ENCODE assay signal across 10 cellular contexts in the genomic region with DNA sequence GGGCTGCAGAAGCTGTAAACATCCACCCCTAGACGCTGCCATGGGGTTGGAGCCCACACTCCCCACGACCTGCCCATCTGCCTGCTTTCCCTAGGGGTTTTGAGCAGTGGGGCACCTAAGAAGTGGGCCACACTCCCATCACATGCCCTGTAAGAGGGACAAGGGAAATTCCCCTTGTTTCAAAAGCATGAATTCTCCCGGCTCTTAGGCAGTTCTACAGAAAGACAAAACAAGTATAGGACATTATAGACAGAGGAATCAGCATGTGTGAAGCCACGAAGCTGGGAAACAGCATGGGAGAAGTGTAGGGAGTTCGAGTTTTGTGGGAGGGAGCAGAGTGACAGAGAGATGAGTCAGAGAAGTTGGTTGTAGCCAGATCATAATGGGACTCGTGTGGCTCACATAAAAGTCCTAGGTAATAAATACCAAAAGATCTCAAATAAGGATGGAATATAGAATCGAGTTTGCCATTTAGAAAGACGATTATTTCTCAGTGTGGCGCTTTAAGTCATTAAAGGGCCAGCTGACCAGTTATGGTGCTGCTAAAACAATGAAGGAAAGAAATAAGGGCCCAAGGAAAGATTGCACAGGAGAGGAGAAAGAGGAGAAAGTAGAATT. TPM values are rescaled to one million over a fixed set of nuclear protein-coding genes. Genes with fewer than 3 reads are reported as not detected.
DNase-seq lines count a peak whose midpoint lies in the region; ATAC-seq, FAIRE-seq and TF ChIP-seq lines count a peak whose summit lies in the region.
"Had no signal": no experiment of that assay in that cellular context is flagged by ENCODE, and none has a peak within 500 bp of the region (broad histone marks: within the 10 kb centered on the region; RNA-seq: fewer than 3 reads in every experiment).

No MANE protein-coding gene starts in this region.

- intact Hi-C loops in GM12878 (cut with micrococcal nuclease; ENCODE audit: unreplicated experiment) (no loop called here), OCI-LY7 (cut with micrococcal nuclease; ENCODE audit: unreplicated experiment) (no loop called here)

- RAD21 ChIA-PET in GM12878 (lab: Charles Lee; ENCODE audit: unreplicated experiment) = no interaction called here

- 41% methylated on average over 9 of the region's 9 CpGs for WGBS in GM12878 (ENCODE audit: insufficient coverage, insufficient replicate concordance, low lambda C conversion rate, missing lambda C conversion rate)
- 53 to 67% methylated on average over 9 of the region's 9 CpGs for WGBS in lung, 2 donors

- in situ Hi-C loops in GM12878 (cut with MboI) = no loop called here

- H3K9ac ChIP-seq in HUES6 (ENCODE audit: low read length) (peak overlapping the region; percentile 16), GM12878 (ENCODE audit: control insufficient read depth, insufficient read depth, low read length) (no peak overlapping the region)

- peaks cover under 1% of the 10 kb centered on the region; the same call in 1 of the 2 replicates for H3K36me3 ChIP-seq in HUES6 (ENCODE audit: control insufficient read depth, insufficient read depth, low read length)
- no peaks in the 10 kb centered on the region for H3K36me3 ChIP-seq in GM12878 (ENCODE audit: control insufficient read depth in 2 of 2, insufficient read depth in 2 of 2, low read length in 1 of 2)
- H3K36me3 ChIP-seq in lung (ENCODE audit: control insufficient read depth in 2 of 2, insufficient read depth in 2 of 2, low read length in 2 of 2) = no peaks in the 10 kb centered on the region
- H3K36me3 ChIP-seq in OCI-LY7 (ENCODE audit: insufficient read depth, low read length) = no peaks in the 10 kb centered on the region

- SMC1A ChIA-PET in GM12878 (lab: Charles Lee; ENCODE audit: uncharacterized antibody, unreplicated experiment) = no interaction called here

- ATAC-seq in GM12878 (peak; percentile 40), lung (ENCODE audit: insufficient read depth, low FRiP score) (peak; percentile 48)

- TF ChIP-seq CTCF in GM12878 (IDR thresholded peaks at IDR 0.05 in 2 of 3, conservative IDR thresholded peaks at IDR 0.05 in 1 of 3; ENCODE audit: control insufficient read depth in 2 of 3, extremely low read depth in 1 of 3, insufficient read depth in 1 of 3, low read depth in 3 of 3, low read length in 3 of 3) = no peak
- no peak for TF ChIP-seq CTCF in lung (IDR thresholded peaks at IDR 0.05; ENCODE audit: control extremely low read depth, extremely low read depth)
- TF ChIP-seq CTCF in OCI-LY7 (conservative IDR thresholded peaks at IDR 0.05; ENCODE audit: low read length) = no peak

- H3K9me3 ChIP-seq in HUES6 (ENCODE audit: control insufficient read depth, insufficient read depth, low read depth, low read length) = no peaks in the 10 kb centered on the region
- no peaks in the 10 kb centered on the region; the same call in 2 of the 3 replicates for H3K9me3 ChIP-seq in GM12878 (replicated peaks; ENCODE audit: control insufficient read depth, insufficient read depth, low read length)
- no peaks in the 10 kb centered on the region for H3K9me3 ChIP-seq in lung (ENCODE audit: control insufficient read depth in 2 of 2, insufficient read depth in 1 of 2, low read length in 1 of 2)
- no peaks in the 10 kb centered on the region for H3K9me3 ChIP-seq in OCI-LY7 (ENCODE audit: low read length)

- POLR2A ChIA-PET in GM12878 (lab: Charles Lee) = interaction anchor here (0.5 to 0.6 kb wide), 2 partner anchors 12 to 16 kb away, joined by 3 to 4 read pairs; no protein-coding TSS in a partner anchor
- POLR2A ChIA-PET in OCI-LY7 (lab: Charles Lee) = no interaction called here

- no peak for TF ChIP-seq RAD21 in GM12878 (IDR thresholded peaks at IDR 0.05; ENCODE audit: insufficient read depth, low read depth, low read length)

- no peaks in the 10 kb centered on the region for H3K79me2 ChIP-seq in GM12878 (ENCODE audit: control insufficient read depth, insufficient read depth, low read length)
- no peaks in the 10 kb centered on the region for H3K79me2 ChIP-seq in OCI-LY7 (ENCODE audit: insufficient read depth, low read depth, low read length)

- no peak for TF ChIP-seq EP300 in GM12878 (IDR thresholded peaks at IDR 0.05; ENCODE audit: borderline replicate concordance in 1 of 2, control insufficient read depth in 1 of 2, low read depth in 2 of 2, low read length in 2 of 2)

- H3K4me1 ChIP-seq in HUES6 (ENCODE audit: control insufficient read depth, insufficient read depth, low read length) = peaks cover 31% of the 10 kb centered on the region
- H3K4me1 ChIP-seq in GM12878 (ENCODE audit: control insufficient read depth, insufficient read depth, low read length) = no peaks in the 10 kb centered on the region
- H3K4me1 ChIP-seq in lung (ENCODE audit: control insufficient read depth in 2 of 2, insufficient read depth in 2 of 2, low read length in 2 of 2) = no peaks in the 10 kb centered on the region
- no peaks in the 10 kb centered on the region for H3K4me1 ChIP-seq in OCI-LY7 (ENCODE audit: insufficient read depth, low read length, poor library complexity, severe bottlenecking)

- H2AFZ ChIP-seq in GM12878 (ENCODE audit: control insufficient read depth, low read depth, low read length) = no peak overlapping the region
- no peak overlapping the region for H2AFZ ChIP-seq in OCI-LY7 (ENCODE audit: low read length)

- H4K20me1 ChIP-seq in GM12878 (ENCODE audit: control insufficient read depth, insufficient read depth) (no peaks in the 10 kb centered on the region), OCI-LY7 (ENCODE audit: insufficient read depth, low read length) (no peaks in the 10 kb centered on the region)

- CTCF ChIA-PET in GM12878 (lab: Yijun Ruan, JAX) = interaction anchor here (1.1 kb wide), 1 partner anchor 17 kb away, joined by 4 read pairs; no protein-coding TSS in a partner anchor
- CTCF ChIA-PET in OCI-LY7 (lab: Charles Lee; ENCODE audit: unreplicated experiment) = no interaction called here

- no peak for TF ChIP-seq POLR2A in GM12878 (IDR thresholded peaks at IDR 0.05; ENCODE audit: low read depth, low read length)

- H3K27me3 ChIP-seq in HUES6 (ENCODE audit: control insufficient read depth, insufficient read depth, low read length) (no peaks in the 10 kb centered on the region; the same call in 1 of the 2 replicates), GM12878 (replicated peaks in 1 of 2; ENCODE audit: control insufficient read depth in 2 of 2, insufficient read depth in 2 of 2, low read length in 1 of 2) (no peaks in the 10 kb centered on the region), lung (ENCODE audit: control insufficient read depth, insufficient read depth) (no peaks in the 10 kb centered on the region)

- no peaks in the 10 kb centered on the region for H3K9me2 ChIP-seq in OCI-LY7 (ENCODE audit: insufficient read depth, low read length)

- H3K4me3 ChIP-seq in HUES6 (ENCODE audit: low read depth, low read length) (peak overlapping the region; percentile 16; the same call in 1 of the 2 replicates), GM12878 (no peak overlapping the region), lung (no peak overlapping the region), OCI-LY7 (ENCODE audit: low read depth, low read length, poor library complexity, severe bottlenecking) (no peak overlapping the region)

- H3K27ac ChIP-seq in HUES6 (ENCODE audit: low read depth, low read length) = no peak overlapping the region; the same call in 1 of the 2 replicates
- no peak overlapping the region for H3K27ac ChIP-seq in GM12878 (ENCODE audit: control insufficient read depth, insufficient read depth)
- no peak overlapping the region for H3K27ac ChIP-seq in lung (ENCODE audit: low read depth in 1 of 2, low read length in 1 of 2)
- H3K27ac ChIP-seq in OCI-LY7 (ENCODE audit: low read depth, low read length, poor library complexity, severe bottlenecking) = no peak overlapping the region

- BruUV-seq in GM12878 (replicated peaks; lab: Mats Ljungman, UMichigan) (no TSS peak), OCI-LY7 (replicated peaks; lab: Mats Ljungman, UMichigan) (no TSS peak)

- DNase-seq in CD1c-positive myeloid dendritic cell (ENCODE audit: extremely low spot score) = peak; percentile 55
- no peak for DNase-seq in GM12878 (ENCODE audit: low read depth, low spot score)
- no peak for DNase-seq in lung (ENCODE audit: low spot score)
- no peak for DNase-seq in NCI-H128 (lab: John Stamatoyannopoulos, UW; ENCODE audit: unreplicated experiment)
- DNase-seq in NCI-H1436 (lab: John Stamatoyannopoulos, UW) = no peak
- DNase-seq in OCI-LY7 (ENCODE audit: low spot score) = no peak
- DNase-seq in retina = no peak
- DNase-seq: MM.1S had no signal

- FAIRE-seq in GM12878 (lab: Jason Lieb, UNC) = no peak
- FAIRE-seq: islet of Langerhans had no signal

- H3K4me2 ChIP-seq in GM12878 (ENCODE audit: control insufficient read depth, insufficient read depth) (no peak overlapping the region), OCI-LY7 (ENCODE audit: low read length) (no peak overlapping the region)

RNA-seq across cellular contexts. Expression of gene APOO, which starts 23.9 kb away (rescaled TPM):
- 8.2 and 9.6 TPM in 2 replicates for total RNA-seq in GM12878 (2013; cell fraction: nucleolus; rRNA removed)
- 20.7 and 24.7 TPM in 2 replicates for total RNA-seq in GM12878 (2014; rRNA removed)
- total RNA-seq in GM12878 (2014; rRNA removed; fragmentation: Illumina TruSeq; extraction: Trizol) = 22.1 and 23.8 TPM in 2 replicates
- 25.7 and 32.0 TPM in 2 replicates for total RNA-seq in GM12878 (2021)
- 17.9 TPM for polyA plus RNA-seq in GM12878 (2011; ENCODE audit: low read depth)
- 41.0 and 66.9 TPM in 2 replicates for polyA plus RNA-seq in GM12878 (2011; rRNA removed)
- polyA plus RNA-seq in GM12878 (2011; cell fraction: cytosol; rRNA removed) = 30.6 and 41.1 TPM in 2 replicates
- polyA plus RNA-seq in GM12878 (2011; cell fraction: nucleus; rRNA removed) = 13.1 and 13.7 TPM in 2 replicates
- 21.6 and 22.7 TPM in 2 replicates for polyA plus RNA-seq in GM12878 (2012)
- polyA plus RNA-seq in GM12878 (2014; fragmentation: Illumina TruSeq; extraction: Trizol) = 30.0 and 36.4 TPM in 2 replicates
- 10 to 100 TPM; 41.8 to 42.9 TPM for polyA plus RNA-seq in GM12878 (2014; fragmentation: Nextera tagmentation; extraction: Ambion mirVana)
- 23.8 and 27.3 TPM in 2 replicates for polyA plus RNA-seq in GM12878 (2014; rRNA removed)
- 10 to 100 TPM; 66.8 to 68.7 TPM for polyA plus RNA-seq in GM12878 (2016; fragmentation: Nextera tagmentation; extraction: Ambion mirVana)
- 14.8 and 15.1 TPM in 2 replicates for polyA minus RNA-seq in GM12878 (2011; rRNA and poly(A)+ RNA removed)
- polyA minus RNA-seq in GM12878 (2011; cell fraction: cytosol; rRNA and poly(A)+ RNA removed) = 6.5 and 7.9 TPM in 2 replicates
- polyA minus RNA-seq in GM12878 (2011; cell fraction: nucleus; rRNA and poly(A)+ RNA removed) = 5.0 and 7.5 TPM in 2 replicates
- total RNA-seq in lung = 10 to 100 TPM in 1 of 2 donors, 1 to 10 TPM in 1; 8.9 to 25.0 TPM
- polyA plus RNA-seq in lung = 10 to 100 TPM; 21.0 to 24.2 TPM
- total RNA-seq in OCI-LY7 (2014; rRNA removed; shearing (Covaris generic)) = 11.2 and 18.1 TPM in 2 replicates
- 17.5 and 25.7 TPM in 2 replicates for total RNA-seq in OCI-LY7 (2022)

RNA-seq across cellular contexts. Expression of gene CXorf58, which starts 24.0 kb away (rescaled TPM):
- not detected in 2 replicates for total RNA-seq in GM12878 (2013; cell fraction: nucleolus; rRNA removed)
- total RNA-seq in GM12878 (2014; rRNA removed) = not detected in 2 replicates
- not detected in 2 replicates for total RNA-seq in GM12878 (2014; rRNA removed; fragmentation: Illumina TruSeq; extraction: Trizol)
- 0.13 TPM in 1 of 2 replicates, not detected in the other for total RNA-seq in GM12878 (2021)
- not detected for polyA plus RNA-seq in GM12878 (2011; ENCODE audit: low read depth)
- polyA plus RNA-seq in GM12878 (2011; rRNA removed) = 0.06 and 0.11 TPM in 2 replicates
- polyA plus RNA-seq in GM12878 (2011; cell fraction: cytosol; rRNA removed) = not detected in 2 replicates
- not detected in 2 replicates for polyA plus RNA-seq in GM12878 (2011; cell fraction: nucleus; rRNA removed)
- polyA plus RNA-seq in GM12878 (2012) = 0.08 TPM in 1 of 2 replicates, not detected in the other
- polyA plus RNA-seq in GM12878 (2014; fragmentation: Illumina TruSeq; extraction: Trizol) = 0.10 TPM in 1 of 2 replicates, not detected in the other
- polyA plus RNA-seq in GM12878 (2014; fragmentation: Nextera tagmentation; extraction: Ambion mirVana) = not detected
- polyA plus RNA-seq in GM12878 (2014; rRNA removed) = not detected in 2 replicates
- under 1 TPM; 0.15 to 0.24 TPM for polyA plus RNA-seq in GM12878 (2016; fragmentation: Nextera tagmentation; extraction: Ambion mirVana)
- not detected in 2 replicates for polyA minus RNA-seq in GM12878 (2011; rRNA and poly(A)+ RNA removed)
- polyA minus RNA-seq in GM12878 (2011; cell fraction: cytosol; rRNA and poly(A)+ RNA removed) = not detected in 2 replicates
- not detected in 2 replicates for polyA minus RNA-seq in GM12878 (2011; cell fraction: nucleus; rRNA and poly(A)+ RNA removed)
- under 1 TPM in 1 of 2 donors, not detected in 1; 0.15 TPM for total RNA-seq in lung
- under 1 TPM; 0.12 to 0.15 TPM for polyA plus RNA-seq in lung
- not detected in 2 replicates for total RNA-seq in OCI-LY7 (2014; rRNA removed; shearing (Covaris generic))
- total RNA-seq in OCI-LY7 (2022) = 0.46 TPM in 1 of 2 replicates, not detected in the other
